ENCODE assay signal across 7 cellular contexts in genomic region chr2:235766206-235766794, GRCh38.
DNase-seq lines count a peak whose midpoint lies in the region; ATAC-seq and TF ChIP-seq lines count a peak whose summit lies in the region.

No MANE protein-coding gene starts in this region.

- no peaks in the 10 kb centered on the region for H3K4me1 Mint-ChIP-seq in endodermal cell

- no peaks in the 10 kb centered on the region for H3K27me3 Mint-ChIP-seq in endodermal cell (ENCODE audit: insufficient read depth)

- H3K4me3 Mint-ChIP-seq in endodermal cell: no peak overlapping the region

- H3K9ac ChIP-seq in endodermal cell (ENCODE audit: extremely low read depth, low read length, poor library complexity, severe bottlenecking): no peak overlapping the region

- H3K9me3 ChIP-seq in endodermal cell (ENCODE audit: control insufficient read depth, low read length) (no peaks in the 10 kb centered on the region), mesodermal cell (ENCODE audit: control insufficient read depth, low read length) (no peaks in the 10 kb centered on the region)

- H3K27ac Mint-ChIP-seq in endodermal cell: no peak overlapping the region

- TF ChIP-seq CTCF in GM12864 (IDR thresholded peaks at IDR 0.05; ENCODE audit: low read depth, low read length, missing control alignments): peak; percentile 81
- peak; percentile 90 for TF ChIP-seq CTCF in endodermal cell (conservative IDR thresholded peaks at IDR 0.05)

- WGBS in endodermal cell (ENCODE audit: insufficient coverage in 1 of 2, insufficient read length in 1 of 2), 2 experiments: 30 to 48% methylated on average over 5 to 11 of the region's 11 CpGs
- WGBS in mesodermal cell (ENCODE audit: insufficient coverage in 2 of 2), 2 experiments: 44 to 57% methylated on average over 2 to 3 of the region's 11 CpGs

- no peaks in the 10 kb centered on the region for H3K27me3 ChIP-seq in endodermal cell (ENCODE audit: control insufficient read depth, insufficient read depth, low read length, poor library complexity, severe bottlenecking)

- no peaks in the 10 kb centered on the region for H3K4me1 ChIP-seq in endodermal cell (ENCODE audit: control insufficient read depth, insufficient read depth, low read length)
- no peaks in the 10 kb centered on the region for H3K4me1 ChIP-seq in mesodermal cell (ENCODE audit: control insufficient read depth, insufficient read depth, low read length, poor library complexity, severe bottlenecking)

- H3K36me3 ChIP-seq in endodermal cell (ENCODE audit: control insufficient read depth, insufficient read depth, low read length): no peaks in the 10 kb centered on the region
- peaks cover 18% of the 10 kb centered on the region for H3K36me3 ChIP-seq in mesodermal cell (ENCODE audit: control insufficient read depth, insufficient read depth, low read length)

- peak; percentile 65 for ATAC-seq in HG03159 (IDR thresholded peaks at IDR 0.05; ENCODE audit: unreplicated experiment)

- H3K9me3 Mint-ChIP-seq in endodermal cell: no peaks in the 10 kb centered on the region

- H3K27ac ChIP-seq in endodermal cell (ENCODE audit: low read depth, low read length) (no peak overlapping the region), mesodermal cell (ENCODE audit: low read depth, low read length, severe bottlenecking) (peak overlapping the region; percentile 36)

- DNase-seq in GM12864 (ENCODE audit: low read depth) (peak; percentile 21), NCI-H345 treated with DMSO at 0.1 percent for 48 hours (lab: John Stamatoyannopoulos, UW; ENCODE audit: unreplicated experiment) (peak; percentile 22), endodermal cell (peak; percentile 85)
- peak; percentile 67 for DNase-seq in activated CD4-positive, alpha-beta T cell treated with anti-CD3 and anti-CD28 coated beads for 48 hours
- DNase-seq in stimulated activated CD8-positive, alpha-beta memory T cell treated with anti-CD3 and anti-CD28 coated beads, Interleukin-7, amount 100 ng/mL, for 24 hours (ENCODE audit: low read depth): peak; percentile 19

- no peak overlapping the region for H3K4me3 ChIP-seq in GM12864 (ENCODE audit: low read depth, low read length)
- no peak overlapping the region for H3K4me3 ChIP-seq in endodermal cell (ENCODE audit: low read length)
- no peak overlapping the region for H3K4me3 ChIP-seq in mesodermal cell (ENCODE audit: extremely low read depth, insufficient read depth, low read length, poor library complexity, severe bottlenecking)

- peaks cover 13% of the 10 kb centered on the region for H3K36me3 Mint-ChIP-seq in endodermal cell (ENCODE audit: low read depth)

Comparison
In these comparisons a context has a peak if more than half of its experiments do, and no peak if none do; other contexts are left out.
1. DNase-seq: peak in every context shown above with its lines; median percentile 85 in endodermal cell; 67 in activated CD4-positive, alpha-beta T cell treated with anti-CD3 and anti-CD28 coated beads for 48 hours; 22 in NCI-H345 treated with DMSO at 0.1 percent for 48 hours; 21 in GM12864; 19 in stimulated activated CD8-positive, alpha-beta memory T cell treated with anti-CD3 and anti-CD28 coated beads, Interleukin-7, amount 100 ng/mL, for 24 hours.